In genomic region chr18:79951545-79952456, GRCh38 we compare ENCODE assay signal across 1 cellular context.
TF ChIP-seq lines count a peak whose summit lies in the region.

TSS of gene SLC66A2 (minus strand) at chr18:79951653. CDS start at chr18:79950926, 727 bp downstream.

TF ChIP-seq in K562, 482 proteins besides CTCF, POLR2A, EP300 and RAD21 (continued from another document and continues in another):
- no peak for TF ChIP-seq ZFP91 (CRISPR knock-in tag; IDR thresholded peaks at IDR 0.05)
- peak; percentile 43; the same call in 1 of the 2 replicates for TF ChIP-seq JUND (IDR thresholded peaks at IDR 0.05; ENCODE audit: borderline replicate concordance, low read depth, low read length)
- TF ChIP-seq JUND (tag; IDR thresholded peaks at IDR 0.05; ENCODE audit: borderline replicate concordance, low read depth, low read length), result no peak; the same call in 2 of the 3 replicates
- no peak for TF ChIP-seq CCAR2 (IDR thresholded peaks at IDR 0.05; ENCODE audit: low read depth, low read length)
- TF ChIP-seq ZNF609 (CRISPR knock-in tag; IDR thresholded peaks at IDR 0.05; ENCODE audit: borderline replicate concordance), result no peak
- TF ChIP-seq SMAD1 (IDR thresholded peaks at IDR 0.05; ENCODE audit: low read depth, low read length, partially characterized antibody), result no peak
- TF ChIP-seq ZNF707 (CRISPR knock-in tag; conservative IDR thresholded peaks at IDR 0.05), result no peak
- no peak for TF ChIP-seq DLX4 (CRISPR knock-in tag; IDR thresholded peaks at IDR 0.05)
- no peak for TF ChIP-seq ZNF785 (CRISPR knock-in tag; IDR thresholded peaks at IDR 0.05)
- TF ChIP-seq PHF21A (IDR thresholded peaks at IDR 0.05; ENCODE audit: borderline replicate concordance, low read depth), result no peak
- TF ChIP-seq MXI1 (IDR thresholded peaks at IDR 0.05; ENCODE audit: low read depth, low read length), result no peak
- peak in 1 of 2 experiments; percentile 58 for TF ChIP-seq E2F6 (IDR thresholded peaks at IDR 0.05; ENCODE audit: borderline replicate concordance in 1 of 2, extremely low read depth in 1 of 2, insufficient read depth in 1 of 2, insufficient read length in 1 of 2, low read depth in 1 of 2, low read length in 1 of 2, poor library complexity in 1 of 2, severe bottlenecking in 1 of 2)
- TF ChIP-seq MAZ (CRISPR knock-in tag; conservative IDR thresholded peaks at IDR 0.05 in 1 of 2, IDR thresholded peaks at IDR 0.05 in 1 of 2), result peak; percentile 57 to 83
- TF ChIP-seq ZNF408 (CRISPR knock-in tag; IDR thresholded peaks at IDR 0.05; ENCODE audit: low read depth), result no peak
- TF ChIP-seq PTRF (tag; IDR thresholded peaks at IDR 0.05), result no peak
- no peak for TF ChIP-seq ZNF436 (CRISPR knock-in tag; IDR thresholded peaks at IDR 0.05)
- TF ChIP-seq ATF3 (IDR thresholded peaks at IDR 0.05), result no peak
- no peak for TF ChIP-seq ATF3 (CRISPR knock-in tag; conservative IDR thresholded peaks at IDR 0.05)
- TF ChIP-seq MEIS2 (IDR thresholded peaks at IDR 0.05; ENCODE audit: partially characterized antibody), result no peak
- TF ChIP-seq IFI16 (CRISPR knock-in tag; IDR thresholded peaks at IDR 0.05), result no peak
- TF ChIP-seq ZSCAN29 (IDR thresholded peaks at IDR 0.05), result no peak
- TF ChIP-seq THAP12 (CRISPR knock-in tag; IDR thresholded peaks at IDR 0.05), result no peak
- no peak for TF ChIP-seq AFF1 (IDR thresholded peaks at IDR 0.05; ENCODE audit: low read depth in 1 of 2, partially characterized antibody in 2 of 2)
- TF ChIP-seq SIN3A (IDR thresholded peaks at IDR 0.05; ENCODE audit: borderline replicate concordance in 2 of 2, control insufficient read depth in 1 of 2, low read depth in 2 of 2, low read length in 2 of 2), result peak in 1 of 2 experiments; percentile 37; a peak in 1 of 4 replicates
- peak; percentile 11 for TF ChIP-seq HMGN3 (IDR thresholded peaks at IDR 0.05; ENCODE audit: borderline replicate concordance, extremely low read depth, insufficient read length, low read depth, low read length)
- TF ChIP-seq MIER1 (IDR thresholded peaks at IDR 0.05; ENCODE audit: low read depth), result no peak
- no peak for TF ChIP-seq MCM5 (IDR thresholded peaks at IDR 0.05; ENCODE audit: low read depth)
- 0 out of 2 replicates have a peak, but pooled peaks have one; percentile 46 for TF ChIP-seq RB1 (IDR thresholded peaks at IDR 0.05; ENCODE audit: low read depth)
- TF ChIP-seq ZBTB8A (IDR thresholded peaks at IDR 0.05; ENCODE audit: partially characterized antibody), result no peak
- TF ChIP-seq IRF9 (tag; IDR thresholded peaks at IDR 0.05), result no peak
- no peak for TF ChIP-seq MCM3 (IDR thresholded peaks at IDR 0.05)
- TF ChIP-seq SRSF1 (IDR thresholded peaks at IDR 0.05; ENCODE audit: low read depth, low read length), result no peak
- no peak for TF ChIP-seq PATZ1 (CRISPR knock-in tag; IDR thresholded peaks at IDR 0.05; ENCODE audit: borderline replicate concordance)
- TF ChIP-seq SNRNP70 (optimal IDR thresholded peaks at IDR 0.05; ENCODE audit: low read depth, low read length), result no peak
- TF ChIP-seq TFAP4 (CRISPR knock-in tag; IDR thresholded peaks at IDR 0.05; ENCODE audit: borderline replicate concordance), result no peak
- TF ChIP-seq ATF7 (IDR thresholded peaks at IDR 0.05), result no peak
- no peak for TF ChIP-seq ELF4 (CRISPR knock-in tag; IDR thresholded peaks at IDR 0.05)
- no peak for TF ChIP-seq ZNF274 (IDR thresholded peaks at IDR 0.05; ENCODE audit: borderline replicate concordance, low read depth, low read length)
- TF ChIP-seq ZNF121 (CRISPR knock-in tag; conservative IDR thresholded peaks at IDR 0.05), result no peak
- no peak for TF ChIP-seq ZNF197 (CRISPR knock-in tag; IDR thresholded peaks at IDR 0.05; ENCODE audit: low read depth)
- TF ChIP-seq POLR2G (IDR thresholded peaks at IDR 0.05; ENCODE audit: low read depth, low read length), result peak; percentile 79
- peak; percentile 89 for TF ChIP-seq CREM (IDR thresholded peaks at IDR 0.05; ENCODE audit: low read depth)
